ENCODE assay signal across 22 cellular contexts in genomic region chr5:29042152-29042551, GRCh38.
DNase-seq lines count a peak whose midpoint lies in the region; ATAC-seq, FAIRE-seq and TF ChIP-seq lines count a peak whose summit lies in the region.
"Had no signal": no experiment of that assay in that cellular context is flagged by ENCODE, and none has a peak within 500 bp of the region (broad histone marks: within the 10 kb centered on the region; RNA-seq: fewer than 3 reads in every experiment).

No MANE protein-coding gene starts in this region.

- peaks cover 8% of the 10 kb centered on the region; the same call in 2 of the 3 replicates for H3K4me1 Mint-ChIP-seq in GM23338
- H3K4me1 Mint-ChIP-seq: CD14-positive monocyte had no signal

- H3K27ac ChIP-seq in GM23338 (ENCODE audit: low read depth) (no peak overlapping the region), H1 (ENCODE audit: low read depth, low read length) (no peak overlapping the region; the same call in 1 of the 2 replicates), iPS-20b (ENCODE audit: low read length) (peak overlapping the region; percentile 47)
- H3K27ac ChIP-seq: 22Rv1; A549; BLaER1 treated with 17β-estradiol and CSF1 and Interleukin-3, amounts not matched to agents 10 nM and 100 nM had no signal

- H3K9me3 ChIP-seq in H1 (ENCODE audit: insufficient read depth in 2 of 2, low read depth in 1 of 2, low read length in 1 of 2): no peaks in the 10 kb centered on the region
- no peaks in the 10 kb centered on the region for H3K9me3 ChIP-seq in iPS-20b (ENCODE audit: insufficient read depth, low read depth, low read length)
- H3K9me3 ChIP-seq: A549; BE2C; BLaER1 treated with 17β-estradiol and CSF1 and Interleukin-3, amounts not matched to agents 10 nM and 100 nM had no signal

- H3K79me2 ChIP-seq in GM23338 (replicated peaks; ENCODE audit: insufficient read depth) (no peaks in the 10 kb centered on the region), H1 (ENCODE audit: control insufficient read depth in 1 of 2, insufficient read depth in 2 of 2, low read length in 2 of 2) (no peaks in the 10 kb centered on the region)

- H3K27me3 Mint-ChIP-seq in GM23338 (ENCODE audit: insufficient read depth, low read depth, poor library complexity): no peaks in the 10 kb centered on the region
- H3K27me3 Mint-ChIP-seq: CD4-positive, alpha-beta T cell had no signal

- H4K20me1 ChIP-seq in GM23338 (replicated peaks; ENCODE audit: insufficient read depth) (no peaks in the 10 kb centered on the region), H1 (replicated peaks in 1 of 2; ENCODE audit: control insufficient read depth in 1 of 2, insufficient read depth in 2 of 2, low read length in 2 of 2) (no peaks in the 10 kb centered on the region)
- H4K20me1 ChIP-seq: BLaER1 treated with 17β-estradiol and CSF1 and Interleukin-3, amounts not matched to agents 10 nM and 100 nM had no signal

- no peak overlapping the region for H2BK5ac ChIP-seq in H1 (ENCODE audit: low read depth, low read length)

- H3K14ac ChIP-seq in H1 (ENCODE audit: insufficient read length): no peak overlapping the region

- H2BK20ac ChIP-seq in H1 (ENCODE audit: low read length): no peak overlapping the region

- H3K4me3 Mint-ChIP-seq in GM23338: no peak overlapping the region
- H3K4me3 Mint-ChIP-seq: CD14-positive monocyte; CD4-positive, alpha-beta T cell had no signal

- no peak for TF ChIP-seq EP300 in H1 (IDR thresholded peaks at IDR 0.05; ENCODE audit: borderline replicate concordance in 1 of 2, low read depth in 2 of 2, low read length in 2 of 2)

- H4K5ac ChIP-seq in H1 (ENCODE audit: insufficient read length, low read depth, low read length): no peak overlapping the region

- CTCF ChIA-PET in H1 (lab: Charles Lee; ENCODE audit: partially characterized antibody): no interaction called here

- no peaks in the 10 kb centered on the region for H3K27me3 ChIP-seq in GM23338 (ENCODE audit: insufficient read depth)
- no peaks in the 10 kb centered on the region for H3K27me3 ChIP-seq in H1 (replicated peaks in 1 of 4; ENCODE audit: control insufficient read depth in 3 of 4, extremely low read depth in 1 of 4, insufficient read depth in 3 of 4, low read length in 3 of 4)
- H3K27me3 ChIP-seq in iPS-20b (ENCODE audit: insufficient read depth, low read length): no peaks in the 10 kb centered on the region
- H3K27me3 ChIP-seq: BE2C; BLaER1 treated with 17β-estradiol and CSF1 and Interleukin-3, amounts not matched to agents 10 nM and 100 nM had no signal

- H2BK120ac ChIP-seq in H1 (replicated peaks; ENCODE audit: low read depth, low read length): no peak overlapping the region

- H3K9me2 ChIP-seq in GM23338 (ENCODE audit: insufficient read depth): no peaks in the 10 kb centered on the region

- peak overlapping the region; percentile 18; the same call in 1 of the 2 replicates for H3K4me2 ChIP-seq in GM23338
- no peak overlapping the region; a peak in 1 of 4 replicates for H3K4me2 ChIP-seq in H1 (ENCODE audit: insufficient read depth in 1 of 2, low read depth in 2 of 2, low read length in 2 of 2)
- H3K4me2 ChIP-seq: A549; BLaER1 treated with 17β-estradiol and CSF1 and Interleukin-3, amounts not matched to agents 10 nM and 100 nM had no signal

- peak; percentile 67 for ATAC-seq in GM23338
- no peak for ATAC-seq in GM21515 (IDR thresholded peaks at IDR 0.05; ENCODE audit: unreplicated experiment)
- ATAC-seq: A549 had no signal

- H3K36me3 ChIP-seq in GM23338 (ENCODE audit: insufficient read depth): no peaks in the 10 kb centered on the region
- no peaks in the 10 kb centered on the region for H3K36me3 ChIP-seq in H1 (ENCODE audit: control insufficient read depth in 2 of 4, insufficient read depth in 4 of 4, low read length in 3 of 4)
- no peaks in the 10 kb centered on the region for H3K36me3 ChIP-seq in iPS-20b (ENCODE audit: insufficient read depth, low read depth, low read length)
- H3K36me3 ChIP-seq: BE2C; BLaER1 treated with 17β-estradiol and CSF1 and Interleukin-3, amounts not matched to agents 10 nM and 100 nM had no signal

- 60% methylated on average over 4 of the region's 4 CpGs; no CpG with 5 or more reads in 1 of the 2 experiments for WGBS in H1 (ENCODE audit: extremely low coverage in 1 of 2, insufficient coverage in 1 of 2, insufficient read length in 1 of 2, insufficient replicate concordance in 2 of 2, low coverage in 1 of 2, low lambda C conversion rate in 2 of 2, missing lambda C conversion rate in 1 of 2), 2 experiments

- H3K9me3 Mint-ChIP-seq in GM23338: no peaks in the 10 kb centered on the region

- no peak overlapping the region for H3K18ac ChIP-seq in H1 (ENCODE audit: extremely low read depth, low read length)

- H2AK5ac ChIP-seq in H1 (ENCODE audit: low read depth, low read length): no peak overlapping the region

- H2BK15ac ChIP-seq in H1 (ENCODE audit: low read length): no peak overlapping the region

- TF ChIP-seq CTCF in GM23338 (conservative IDR thresholded peaks at IDR 0.05; ENCODE audit: low read depth in 2 of 2): no peak
- TF ChIP-seq CTCF in H1 (IDR thresholded peaks at IDR 0.05; ENCODE audit: control extremely low read depth in 1 of 3, insufficient read depth in 1 of 3, low read depth in 1 of 3, low read length in 3 of 3): no peak

- no peaks in the 10 kb centered on the region for H3F3A ChIP-seq in GM23338 (replicated peaks; ENCODE audit: low read depth)

- peak overlapping the region; percentile 60; the same call in 1 of the 2 replicates for H3K27ac Mint-ChIP-seq in GM23338
- H3K27ac Mint-ChIP-seq: CD14-positive monocyte; CD4-positive, alpha-beta T cell had no signal

- POLR2A ChIA-PET in H1 (lab: Charles Lee; ENCODE audit: partially characterized antibody): no interaction called here

- H3K56ac ChIP-seq in H1 (replicated peaks; ENCODE audit: insufficient read length, low read depth, low read length): no peak overlapping the region

- H3K23ac ChIP-seq in H1 (ENCODE audit: insufficient read length): no peak overlapping the region

- H3K4me1 ChIP-seq in GM23338 (ENCODE audit: insufficient read depth) (no peaks in the 10 kb centered on the region; the same call in 1 of the 2 replicates), H1 (replicated peaks in 1 of 4; ENCODE audit: control insufficient read depth in 3 of 4, insufficient read depth in 4 of 4, low read length in 3 of 4) (peaks cover 0 to 2% (median 0%) of the 10 kb centered on the region in 4 experiments; a peak in 1 of 7 replicates), iPS-20b (ENCODE audit: insufficient read depth, low read length) (peaks cover 3% of the 10 kb centered on the region; the same call in 1 of the 2 replicates)
- H3K4me1 ChIP-seq: A549, BE2C had no signal

- no peak overlapping the region for H3K4ac ChIP-seq in H1 (replicated peaks; ENCODE audit: insufficient read length, low read depth, low read length)

- no peak overlapping the region for H2BK12ac ChIP-seq in H1 (ENCODE audit: low read depth, low read length)

- peak; percentile 50 for FAIRE-seq in H1 (lab: Jason Lieb, UNC)
- FAIRE-seq: A549, GM12891, GM18507 had no signal

- H3K4me3 ChIP-seq in GM23338 (no peak overlapping the region), H1 (ENCODE audit: extremely low read depth in 1 of 4, insufficient read depth in 2 of 4, low read depth in 3 of 4, low read length in 4 of 4) (no peak overlapping the region; a peak in 1 of 8 replicates), iPS-20b (ENCODE audit: low read length) (no peak overlapping the region)
- H3K4me3 ChIP-seq: A549; BLaER1 treated with 17β-estradiol and CSF1 and Interleukin-3, amounts not matched to agents 10 nM and 100 nM had no signal

- H4K8ac ChIP-seq in H1 (ENCODE audit: extremely low read depth, insufficient read depth, low read length): no peak overlapping the region

- H2AFZ ChIP-seq in GM23338 (no peak overlapping the region), H1 (ENCODE audit: low read length) (peak overlapping the region; percentile 41)

- H3K79me1 ChIP-seq in H1 (ENCODE audit: low read depth, low read length): no peaks in the 10 kb centered on the region

- no peaks in the 10 kb centered on the region; the same call in 1 of the 2 replicates for H3K23me2 ChIP-seq in H1 (ENCODE audit: low read depth, low read length)

- H4K91ac ChIP-seq in H1 (replicated peaks; ENCODE audit: insufficient read length, low read length): no peak overlapping the region

- no peaks in the 10 kb centered on the region; the same call in 2 of the 3 replicates for H3K36me3 Mint-ChIP-seq in GM23338 (ENCODE audit: low read depth)
- H3K36me3 Mint-ChIP-seq: CD14-positive monocyte had no signal

- TF ChIP-seq POLR2A in H1 (IDR thresholded peaks at IDR 0.05; ENCODE audit: control extremely low read depth in 1 of 2, low read depth in 2 of 2, low read length in 2 of 2): no peak

- no peak overlapping the region for H3K9ac ChIP-seq in H1 (replicated peaks in 1 of 4; ENCODE audit: extremely low read depth in 1 of 4, low read depth in 3 of 4, low read length in 3 of 4)
- no peak overlapping the region for H3K9ac ChIP-seq in iPS-20b (ENCODE audit: low read depth, low read length)
- H3K9ac ChIP-seq: BLaER1 treated with 17β-estradiol and CSF1 and Interleukin-3, amounts not matched to agents 10 nM and 100 nM had no signal

- DNase-seq in GM23338 (ENCODE audit: low spot score) (peak; percentile 55), H1 (ENCODE audit: low read depth in 1 of 2, low spot score in 2 of 2) (no peak), A172 (ENCODE audit: low spot score) (no peak), NCI-H2107 (lab: John Stamatoyannopoulos, UW) (no peak)
- DNase-seq: ACHN; AML-193; BE2C; Calu3; CD4-positive, alpha-beta T cell; COR-L47; DMS53; DMS79 treated with DMSO at 0.1 percent for 48 hours; GF-D8; HCEC 1CT had no signal

- no peak for TF ChIP-seq RAD21 in H1 (IDR thresholded peaks at IDR 0.05 in 1 of 2, conservative IDR thresholded peaks at IDR 0.05 in 1 of 2; ENCODE audit: low read depth in 2 of 2, low read length in 2 of 2)

TF ChIP-seq in H1, 55 proteins besides CTCF, POLR2A, EP300 and RAD21:
- no peak for TF ChIP-seq RNF2 (IDR thresholded peaks at IDR 0.05; ENCODE audit: borderline replicate concordance, low read depth, low read length, missing control alignments, poor library complexity, severe bottlenecking)
- peak; percentile 73 for TF ChIP-seq TEAD4 (IDR thresholded peaks at IDR 0.05; ENCODE audit: low read depth, low read length)
- no peak for TF ChIP-seq RFX5 (IDR thresholded peaks at IDR 0.05; ENCODE audit: borderline replicate concordance, low read depth, low read length)
- no peak for TF ChIP-seq ZNF274 (IDR thresholded peaks at IDR 0.05; ENCODE audit: borderline replicate concordance, extremely low read depth, low read length)
- no peak for TF ChIP-seq GABPA (IDR thresholded peaks at IDR 0.05; ENCODE audit: borderline replicate concordance, insufficient read depth, low read length)
- TF ChIP-seq POU5F1 (IDR thresholded peaks at IDR 0.05; ENCODE audit: low read depth, low read length): peak; percentile 95
